22 cellular contexts compared by ENCODE assay signal in the genomic region with DNA sequence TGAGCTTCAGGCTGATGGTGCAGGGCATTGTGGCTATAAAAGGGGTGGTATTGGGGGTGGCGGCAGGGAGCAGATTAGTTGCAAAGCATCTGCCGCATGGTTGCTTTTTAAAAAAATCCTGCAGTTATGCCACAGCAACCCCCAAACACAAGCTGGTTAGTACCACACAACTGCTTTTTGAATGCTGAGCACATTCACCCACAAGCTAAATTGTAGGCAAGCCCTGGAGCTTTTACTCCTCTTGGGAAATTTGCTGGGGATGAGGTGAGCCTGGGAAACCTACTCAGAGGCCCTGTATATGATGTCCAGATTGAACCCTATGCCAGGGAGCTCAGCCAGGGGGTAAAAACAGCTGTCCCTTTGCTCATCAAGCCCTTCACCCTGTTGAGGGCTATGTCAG. TPM values are rescaled to one million over a fixed set of nuclear protein-coding genes. Genes with fewer than 3 reads are reported as not detected.
DNase-seq lines count a peak whose midpoint lies in the region; ATAC-seq and TF ChIP-seq lines count a peak whose summit lies in the region.
"Had no signal": no experiment of that assay in that cellular context is flagged by ENCODE, and none has a peak within 500 bp of the region (broad histone marks: within the 10 kb centered on the region; RNA-seq: fewer than 3 reads in every experiment).

No MANE protein-coding gene starts in this region.

- intact Hi-C loops in activated CD4-positive, alpha-beta memory T cell treated with anti-CD3 and anti-CD28 coated beads for 36 hours (cut with micrococcal nuclease), result no loop called here

- peaks cover 3% of the 10 kb centered on the region; the same call in 1 of the 2 replicates for H3K4me1 ChIP-seq in GM23338 (ENCODE audit: insufficient read depth)
- H3K4me1 ChIP-seq: Caco-2 had no signal

- H3K9me2 ChIP-seq in GM23338 (ENCODE audit: insufficient read depth), result no peaks in the 10 kb centered on the region

- H3K36me3 Mint-ChIP-seq in GM23338 (ENCODE audit: low read depth), result no peaks in the 10 kb centered on the region
- no peaks in the 10 kb centered on the region for H3K36me3 Mint-ChIP-seq in activated CD4-positive, alpha-beta memory T cell treated with anti-CD3 and anti-CD28 coated beads for 36 hours
- H3K36me3 Mint-ChIP-seq: CD4-positive, alpha-beta memory T cell had no signal

- peaks cover 3% of the 10 kb centered on the region for H3K27me3 Mint-ChIP-seq in GM23338 (ENCODE audit: insufficient read depth, low read depth, poor library complexity)
- H3K27me3 Mint-ChIP-seq in activated CD4-positive, alpha-beta memory T cell treated with anti-CD3 and anti-CD28 coated beads for 36 hours, result peaks cover 4% of the 10 kb centered on the region

- no peaks in the 10 kb centered on the region for H3K36me3 ChIP-seq in GM23338 (ENCODE audit: insufficient read depth)

- TF ChIP-seq CTCF in GM23338 (conservative IDR thresholded peaks at IDR 0.05; ENCODE audit: low read depth in 2 of 2), result no peak

- CTCF ChIA-PET in activated CD4-positive, alpha-beta memory T cell treated with anti-CD3 and anti-CD28 coated beads for 36 hours (lab: Charles Lee), result interaction anchor here (0.7 to 1.7 kb wide), 3 partner anchors 11 to 29 kb away, joined by 3 to 6 read pairs (median 4); no protein-coding TSS in a partner anchor

- H3K4me3 Mint-ChIP-seq in GM23338, result no peak overlapping the region
- no peak overlapping the region for H3K4me3 Mint-ChIP-seq in activated CD4-positive, alpha-beta memory T cell treated with anti-CD3 and anti-CD28 coated beads for 36 hours
- H3K4me3 Mint-ChIP-seq: CD4-positive, alpha-beta memory T cell had no signal

- 0 out of 2 replicates have a peak, but pooled peaks cover 3% of the 10 kb centered on the region for H3F3A ChIP-seq in GM23338 (replicated peaks; ENCODE audit: low read depth)

- H4K20me1 ChIP-seq in GM23338 (replicated peaks; ENCODE audit: insufficient read depth), result no peaks in the 10 kb centered on the region

- H3K4me1 Mint-ChIP-seq in GM23338, result peaks cover 2% of the 10 kb centered on the region; the same call in 1 of the 3 replicates
- no peaks in the 10 kb centered on the region for H3K4me1 Mint-ChIP-seq in activated CD4-positive, alpha-beta memory T cell treated with anti-CD3 and anti-CD28 coated beads for 36 hours (ENCODE audit: low read depth)
- H3K4me1 Mint-ChIP-seq: CD4-positive, alpha-beta memory T cell had no signal

- H3K9me3 Mint-ChIP-seq in GM23338, result no peaks in the 10 kb centered on the region
- no peaks in the 10 kb centered on the region for H3K9me3 Mint-ChIP-seq in activated CD4-positive, alpha-beta memory T cell treated with anti-CD3 and anti-CD28 coated beads for 36 hours

- in situ Hi-C loops in G401 (cut with HindIII; ENCODE audit: low sequenced_read_pairs), result no loop called here

- POLR2A ChIA-PET in activated CD4-positive, alpha-beta memory T cell treated with anti-CD3 and anti-CD28 coated beads for 36 hours (lab: Charles Lee), result no interaction called here

- no peak overlapping the region for H3K4me2 ChIP-seq in GM23338
- H3K4me2 ChIP-seq: A549 had no signal

- ATAC-seq in GM23338 (no peak), GM19463 (IDR thresholded peaks at IDR 0.05; ENCODE audit: unreplicated experiment) (no peak)
- ATAC-seq: A549, GM12878, PC-3 had no signal

- 0 out of 2 replicates have a peak overlapping the region, but pooled peaks have one; percentile 7 for H2AFZ ChIP-seq in GM23338

- H3K27ac Mint-ChIP-seq in GM23338, result no peak overlapping the region
- H3K27ac Mint-ChIP-seq in activated CD4-positive, alpha-beta memory T cell treated with anti-CD3 and anti-CD28 coated beads for 36 hours, result no peak overlapping the region
- H3K27ac Mint-ChIP-seq: CD4-positive, alpha-beta memory T cell had no signal

- no peaks in the 10 kb centered on the region for H3K27me3 ChIP-seq in GM23338 (ENCODE audit: insufficient read depth)

- H3K27ac ChIP-seq in GM23338 (ENCODE audit: low read depth) (no peak overlapping the region), cingulate gyrus (ENCODE audit: low read depth, low read length) (peak overlapping the region; percentile 95), substantia nigra (ENCODE audit: low read depth, low read length, poor library complexity, severe bottlenecking) (peak overlapping the region; percentile 95)
- H3K27ac ChIP-seq: A549 had no signal

- DNase-seq in GM23338 (ENCODE audit: low spot score), result no peak
- peak; percentile 67 for DNase-seq in medulla oblongata (ENCODE audit: extremely low spot score)
- peak in 16 of 49 donors; percentile 19 to 74 (median 31) for DNase-seq in substantia nigra (lab: John Stamatoyannopoulos, UW)
- DNase-seq in G401 (ENCODE audit: low spot score), result no peak
- no peak for DNase-seq in stimulated activated naive CD4-positive, alpha-beta T cell (lab: John Stamatoyannopoulos, UW)
- DNase-seq in activated CD4-positive, alpha-beta memory T cell treated with anti-CD3 and anti-CD28 coated beads for 36 hours, result no peak
- DNase-seq: Caco-2; CD4-positive, alpha-beta memory T cell; DMS 273 treated with DMSO at 0.1 percent for 48 hours; DMS79 treated with DMSO at 0.1 percent for 48 hours; Kasumi-1; NCI-H1417; NCI-H1694 treated with DMSO at 0.1 percent for 48 hours; NCI-H2081 treated with DMSO at 0.1 percent for 48 hours; NCI-H2171 treated with DMSO at 0.1 percent for 48 hours; NCI-H524 treated with DMSO at 0.1 percent for 48 hours; PC-3; Right ventricle myocardium superior had no signal

- H3K79me2 ChIP-seq in GM23338 (replicated peaks; ENCODE audit: insufficient read depth), result no peaks in the 10 kb centered on the region

- H3K4me3 ChIP-seq in GM23338, result no peak overlapping the region
- H3K4me3 ChIP-seq: A549, GM12878 had no signal

TF ChIP-seq in GM23338, 12 proteins besides CTCF, POLR2A, EP300 and RAD21 (continues in another document):
- TF ChIP-seq NANOG (IDR thresholded peaks at IDR 0.05; ENCODE audit: borderline replicate concordance), result no peak
- TF ChIP-seq EZH2 (IDR thresholded peaks at IDR 0.05; ENCODE audit: low read depth, unreplicated experiment), result no peak
- TF ChIP-seq ZNF462 (CRISPR knock-in tag; IDR thresholded peaks at IDR 0.05), result no peak
- TF ChIP-seq JUNB (IDR thresholded peaks at IDR 0.05; ENCODE audit: unreplicated experiment), result no peak
- TF ChIP-seq ZNF114 (CRISPR knock-in tag; IDR thresholded peaks at IDR 0.05), result no peak
- TF ChIP-seq EZH2phosphoT487 (IDR thresholded peaks at IDR 0.05; ENCODE audit: unreplicated experiment), result no peak

RNA-seq across cellular contexts. Expression of gene TRIM2, which starts 33.8 kb away (rescaled TPM):
- 61.5 and 64.3 TPM in 2 replicates for total RNA-seq in GM23338 (2014; rRNA removed; shearing (Covaris generic))
- polyA plus RNA-seq in GM23338 (2016; fragmentation: Nextera tagmentation; extraction: Ambion mirVana), result 20.1 and 22.0 TPM in 2 replicates
- total RNA-seq in G401 (2014; rRNA removed; shearing (Covaris generic)), result 0.44 and 0.62 TPM in 2 replicates
- 1 to 10 TPM; 1.7 to 2.9 TPM for total RNA-seq in activated CD4-positive, alpha-beta memory T cell treated with anti-CD3 and anti-CD28 coated beads for 36 hours

Comparison
In these comparisons a context has a peak if more than half of its experiments do, and no peak if none do; other contexts are left out.
1. RNA of gene TRIM2, which starts 33.8 kb away (total RNA-seq): 61.5 to 64.3 TPM in GM23338; 1.7 to 2.9 TPM in activated CD4-positive, alpha-beta memory T cell treated with anti-CD3 and anti-CD28 coated beads for 36 hours and 0.44 to 0.62 TPM in G401; every median in the first group is over 10 times any median in the second.